10 cellular contexts compared by ENCODE assay signal in the genomic region with DNA sequence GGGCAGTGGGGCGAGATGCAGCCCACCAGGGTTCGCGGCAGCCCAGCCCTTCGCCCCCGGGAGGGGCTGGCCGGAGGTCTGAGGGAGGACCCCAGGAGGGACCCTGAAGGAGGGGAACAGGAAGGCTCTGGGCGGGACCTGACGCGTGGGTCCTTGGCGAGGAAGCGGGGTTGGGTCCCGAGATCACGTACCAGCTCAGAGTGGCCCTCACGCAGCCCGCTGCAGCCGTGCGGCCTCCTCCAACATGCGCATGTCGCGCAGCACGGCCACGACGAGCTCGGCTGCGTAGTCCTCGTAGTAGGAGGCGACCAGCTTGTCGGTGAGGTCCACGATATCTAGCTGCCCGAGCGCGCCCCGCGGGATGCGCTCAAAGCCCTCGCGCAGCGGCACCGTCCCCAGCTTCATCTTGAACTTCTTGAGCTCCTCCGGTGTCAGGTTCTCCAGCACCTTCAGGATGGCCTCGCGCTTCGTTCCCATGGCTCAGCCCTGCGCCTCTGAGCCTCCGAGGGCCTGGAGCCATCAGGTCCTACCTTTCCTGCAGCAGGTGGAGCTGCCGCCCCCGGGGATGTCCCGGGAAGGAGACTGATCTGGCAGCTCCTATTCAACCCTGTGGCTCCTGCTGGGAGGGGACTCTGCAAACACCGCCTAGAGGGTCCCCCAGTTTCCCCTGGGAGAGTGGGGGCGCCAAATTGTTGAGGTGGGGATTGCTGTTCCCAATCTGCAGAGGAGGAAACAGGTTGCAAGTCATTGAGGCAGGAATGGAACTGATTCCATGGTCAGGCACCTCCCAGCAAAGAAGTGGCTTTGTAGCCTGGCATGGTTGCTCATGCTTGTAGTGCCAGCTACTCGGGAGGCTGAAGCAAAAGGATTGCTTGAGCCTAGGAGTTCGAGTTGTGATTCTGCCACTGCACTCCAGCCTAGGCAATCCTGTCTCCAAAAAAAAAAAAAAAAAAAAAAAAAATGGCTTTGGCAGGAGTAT. TPM values are rescaled to one million over a fixed set of nuclear protein-coding genes. Genes with fewer than 3 reads are reported as not detected.
DNase-seq lines count a peak whose midpoint lies in the region; ATAC-seq and TF ChIP-seq lines count a peak whose summit lies in the region.
"Had no signal": no experiment of that assay in that cellular context is flagged by ENCODE, and none has a peak within 500 bp of the region (broad histone marks: within the 10 kb centered on the region; RNA-seq: fewer than 3 reads in every experiment).

A gene (minus strand): TSS at position 584 of the 979 bp plus-strand sequence. CDS start 107 bp downstream, at position 477.

- H3K4me1 ChIP-seq in CD4-positive, alpha-beta memory T cell (ENCODE audit: insufficient read depth, low read length), result peaks cover 23% of the 10 kb centered on the region
- H3K4me1 ChIP-seq in esophagus (ENCODE audit: control insufficient read depth in 2 of 2, insufficient read depth in 2 of 2, low read length in 1 of 2), result peaks cover 8 to 31% of the 10 kb centered on the region in 2 donors
- H3K4me1 ChIP-seq in neural progenitor cell, result peaks cover 23% of the 10 kb centered on the region

- H3K27me3 ChIP-seq in CD4-positive, alpha-beta memory T cell (ENCODE audit: insufficient read depth, low read length), result peaks cover 26% of the 10 kb centered on the region
- H3K27me3 ChIP-seq in esophagus (ENCODE audit: control insufficient read depth in 1 of 2, insufficient read depth in 2 of 2, low read length in 2 of 2), result peaks cover 0 to 21% of the 10 kb centered on the region in 2 donors
- peaks cover 75% of the 10 kb centered on the region for H3K27me3 ChIP-seq in neural progenitor cell

- peaks cover 33 to 44% of the 10 kb centered on the region in 2 donors for H3K27me3 Mint-ChIP-seq in CD4-positive, alpha-beta memory T cell
- H3K27me3 Mint-ChIP-seq in T-cell (peaks cover 38 to 61% of the 10 kb centered on the region in 2 donors), neural progenitor cell (ENCODE audit: insufficient read depth, low read depth) (peaks cover 70% of the 10 kb centered on the region)

- intact Hi-C loops in CD4-positive, alpha-beta memory T cell (cut with micrococcal nuclease), result no loop called here

- H3K4me1 Mint-ChIP-seq in CD4-positive, alpha-beta memory T cell, result peaks cover 12 to 22% (median 15%) of the 10 kb centered on the region in 4 donors
- H3K4me1 Mint-ChIP-seq in T-cell, result peaks cover 16 to 20% (median 17%) of the 10 kb centered on the region in 3 donors
- peaks cover 11% of the 10 kb centered on the region for H3K4me1 Mint-ChIP-seq in neural progenitor cell

- H3K27ac ChIP-seq in CD4-positive, alpha-beta memory T cell (ENCODE audit: low read depth, low read length), result no peak within 1 kb of the TSS
- H3K27ac ChIP-seq in esophagus (ENCODE audit: low read depth in 2 of 2, low read length in 1 of 2) (no peak within 1 kb of the TSS), neural progenitor cell (no peak within 1 kb of the TSS)

- peak within 1 kb of the TSS in 1 of 7 donors; percentile 65 for H3K27ac Mint-ChIP-seq in CD4-positive, alpha-beta memory T cell
- no peak within 1 kb of the TSS for H3K27ac Mint-ChIP-seq in T-cell
- no peak within 1 kb of the TSS for H3K27ac Mint-ChIP-seq in neural progenitor cell

- peak within 1 kb of the TSS; percentile 71 to 95 (median 82) for H3K4me3 Mint-ChIP-seq in CD4-positive, alpha-beta memory T cell
- H3K4me3 Mint-ChIP-seq in T-cell, result peak within 1 kb of the TSS; percentile 70 to 74 (median 70)
- peak within 1 kb of the TSS; percentile 79 for H3K4me3 Mint-ChIP-seq in neural progenitor cell

- peak within 1 kb of the TSS; percentile 34 for H2AFZ ChIP-seq in neural progenitor cell (replicated peaks)

- H3K79me2 ChIP-seq in neural progenitor cell (ENCODE audit: low read depth), result no peaks in the 10 kb centered on the region

- no peak for TF ChIP-seq CTCF in neural progenitor cell (IDR thresholded peaks at IDR 0.05)

- H4K20me1 ChIP-seq in neural progenitor cell (ENCODE audit: low read depth), result peaks cover 16% of the 10 kb centered on the region

- H3K9me3 Mint-ChIP-seq in CD4-positive, alpha-beta memory T cell, result peaks cover 0 to 2% (median 0%) of the 10 kb centered on the region in 8 donors
- H3K9me3 Mint-ChIP-seq in T-cell, result no peaks in the 10 kb centered on the region
- no peaks in the 10 kb centered on the region for H3K9me3 Mint-ChIP-seq in neural progenitor cell

- no peak within 1 kb of the TSS for H3K9ac ChIP-seq in neural progenitor cell

- H3K36me3 Mint-ChIP-seq in CD4-positive, alpha-beta memory T cell, result no peaks in the 10 kb centered on the region
- no peaks in the 10 kb centered on the region for H3K36me3 Mint-ChIP-seq in T-cell
- no peaks in the 10 kb centered on the region for H3K36me3 Mint-ChIP-seq in neural progenitor cell

- 6% methylated on average over 47 to 52 of the region's 52 CpGs for WGBS in esophagus, 2 donors

- peak in 1 of 5 donors; percentile 16 for DNase-seq in CD4-positive, alpha-beta memory T cell
- peak in 1 of 34 experiments; percentile 11 for DNase-seq in T-cell
- peak; percentile 47 for DNase-seq in neural progenitor cell (ENCODE audit: low spot score)
- no peak for DNase-seq in stimulated activated CD4-positive, alpha-beta T cell treated with anti-CD3 and anti-CD28 coated beads, Interleukin-2, amount 100 ng/mL, for 48 hours
- DNase-seq in SIG-M5 (lab: John Stamatoyannopoulos, UW), result no peak

- peak within 1 kb of the TSS; percentile 11 to 28 for H3K4me3 ChIP-seq in CD4-positive, alpha-beta memory T cell (ENCODE audit: low read length in 2 of 2)
- H3K4me3 ChIP-seq in esophagus (ENCODE audit: low read depth in 1 of 2, low read length in 2 of 2), result peak within 1 kb of the TSS; percentile 10 to 25
- peak within 1 kb of the TSS; percentile 51 for H3K4me3 ChIP-seq in neural progenitor cell

- CTCF ChIA-PET in CD4-positive, alpha-beta memory T cell (lab: Charles Lee; ENCODE audit: partially characterized antibody), result no interaction called here
- CTCF ChIA-PET in T-cell (lab: Charles Lee), result interaction anchor here (0.6 to 1.1 kb wide), 4 partner anchors 8 to 1212 kb away, joined by 3 to 6 read pairs (median 4); no protein-coding TSS in a partner anchor

- peaks cover 9% of the 10 kb centered on the region for H3F3A ChIP-seq in neural progenitor cell (ENCODE audit: low read depth)

- H3K36me3 ChIP-seq in CD4-positive, alpha-beta memory T cell (ENCODE audit: insufficient read depth, low read length), result no peaks in the 10 kb centered on the region
- no peaks in the 10 kb centered on the region for H3K36me3 ChIP-seq in esophagus (ENCODE audit: control insufficient read depth in 2 of 2, insufficient read depth in 2 of 2, low read length in 1 of 2)
- H3K36me3 ChIP-seq in neural progenitor cell, result no peaks in the 10 kb centered on the region

- POLR2A ChIA-PET in CD4-positive, alpha-beta memory T cell (lab: Charles Lee; ENCODE audit: partially characterized antibody), result interaction anchor here (1.4 to 3.7 kb wide), 3 partner anchors 10 to 37 kb away, joined by 4 to 31 read pairs (median 6); a partner anchor contains a TSS
- POLR2A ChIA-PET in T-cell (lab: Charles Lee), result interaction anchor here in 1 of 2 donors (0.9 kb wide), 1 partner anchor 35 kb away, joined by 3 read pairs; no protein-coding TSS in a partner anchor

- peak within 1 kb of the TSS; percentile 87 for H3K4me2 ChIP-seq in neural progenitor cell

- no peaks in the 10 kb centered on the region for H3K9me3 ChIP-seq in CD4-positive, alpha-beta memory T cell (ENCODE audit: control insufficient read depth in 1 of 2, low read length in 2 of 2)
- H3K9me3 ChIP-seq in esophagus (ENCODE audit: control insufficient read depth in 2 of 2, insufficient read depth in 1 of 2, low read depth in 1 of 2, low read length in 1 of 2), result no peaks in the 10 kb centered on the region
- H3K9me3 ChIP-seq in neural progenitor cell (ENCODE audit: low read depth), result no peaks in the 10 kb centered on the region

- ATAC-seq in T-cell (replicated peaks in 1 of 4) (peak; percentile 25 to 43 (median 35)), HG03469 (IDR thresholded peaks at IDR 0.05; ENCODE audit: unreplicated experiment) (no peak), GM18907 (IDR thresholded peaks at IDR 0.05; ENCODE audit: unreplicated experiment) (no peak)

RNA-seq across cellular contexts. Expression of the gene that starts here (rescaled TPM):
- not detected for total RNA-seq in CD4-positive, alpha-beta memory T cell
- not detected for polyA plus RNA-seq in CD4-positive, alpha-beta memory T cell
- total RNA-seq in T-cell (not detected), neural progenitor cell (ENCODE audit: low replicate concordance) (not detected in 2 replicates)
- polyA plus RNA-seq in esophagus, result not detected
- total RNA-seq: activated CD8-positive, alpha-beta memory T cell treated with anti-CD3 and anti-CD28 coated beads for 36 hours; fibroblast of villous mesenchyme had no signal

Comparison
In these comparisons a context has a peak if more than half of its experiments do, and no peak if none do; other contexts are left out.
1. Peak in ATAC-seq in T-cell; RNA of the gene not detected or under 1 TPM.
2. Peak in DNase-seq, H3K4me3 ChIP-seq and H3K4me2 ChIP-seq in neural progenitor cell; RNA of the gene not detected or under 1 TPM.